In the genomic region with DNA sequence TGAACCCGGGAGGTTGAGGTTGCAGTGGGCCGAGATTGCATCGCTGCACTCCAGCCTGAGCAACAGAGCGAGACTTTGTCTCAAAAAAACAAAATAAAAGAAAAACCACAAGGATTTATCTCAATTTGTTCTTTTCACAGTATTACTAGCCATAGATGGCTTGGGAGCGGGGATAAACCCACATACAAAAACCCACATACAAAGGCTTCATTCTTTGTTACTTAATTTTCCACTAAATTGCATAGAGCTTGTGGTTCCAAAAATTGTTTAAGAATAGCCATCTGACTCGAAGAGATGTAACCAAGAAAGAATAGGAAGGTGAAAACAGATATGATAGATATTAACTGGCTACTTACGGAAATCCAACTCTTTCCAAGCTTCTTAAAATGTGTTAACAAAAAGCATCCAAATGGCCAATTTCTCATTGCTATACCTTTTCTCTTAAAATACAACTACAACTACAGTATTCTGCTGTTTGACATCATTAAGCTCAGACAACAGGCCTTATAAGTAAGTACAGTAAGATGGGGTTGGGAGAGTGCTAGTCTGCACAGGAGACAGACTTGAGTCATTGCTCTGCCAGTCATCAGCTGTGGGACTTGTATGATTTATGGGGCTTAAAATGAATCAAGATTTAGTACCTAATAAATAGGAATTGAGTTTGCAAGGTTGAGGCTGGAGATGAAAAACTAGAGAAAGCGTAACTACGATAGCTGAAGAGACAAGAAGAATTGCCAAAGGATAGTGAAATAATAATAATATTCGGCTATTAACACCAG, we compare ENCODE assay signal across 20 cellular contexts.
DNase-seq lines count a peak whose midpoint lies in the region; ATAC-seq lines count a peak whose summit lies in the region.
"Had no signal": no experiment of that assay in that cellular context is flagged by ENCODE, and none has a peak within 500 bp of the region (broad histone marks: within the 10 kb centered on the region; RNA-seq: fewer than 3 reads in every experiment).

No MANE protein-coding gene starts in this region.

- no peak overlapping the region for H2BK5ac ChIP-seq in neuronal stem cell (ENCODE audit: low read length)

- H3K4ac ChIP-seq in neuronal stem cell (ENCODE audit: low read length): no peak overlapping the region

- DNase-seq in EH (ENCODE audit: low read depth) (peak; percentile 51), M059J (ENCODE audit: low read depth) (peak; percentile 59), neuronal stem cell (ENCODE audit: low spot score) (no peak), NCI-H748 (lab: John Stamatoyannopoulos, UW; ENCODE audit: unreplicated experiment) (no peak), Right ventricle myocardium superior (no peak), NCI-H1436 (lab: John Stamatoyannopoulos, UW) (no peak)
- DNase-seq: activated CD8-positive, alpha-beta memory T cell treated with anti-CD3 and anti-CD28 coated beads for 24 hours; CD4-positive, alpha-beta T cell; cortex of kidney; DMS79; midbrain; NCI-H2171; NCI-H526 treated with DMSO at 0.1 percent for 48 hours; PC-3; stimulated activated CD8-positive, alpha-beta memory T cell treated with anti-CD3 and anti-CD28 coated beads, Interleukin-4, amount 100 ng/mL, for 48 hours; T-helper 9 cell had no signal

- WGBS in neuronal stem cell (ENCODE audit: extremely low coverage in 2 of 2, insufficient read length in 2 of 2, insufficient replicate concordance in 1 of 2), 2 donors: no CpG with 5 or more reads among the region's 10 CpGs

- no peaks in the 10 kb centered on the region for H3K79me1 ChIP-seq in neuronal stem cell (ENCODE audit: low read depth, low read length)

- no peak overlapping the region for H3K4me3 ChIP-seq in neuronal stem cell (ENCODE audit: low read length in 2 of 2)
- H3K4me3 ChIP-seq: gastroesophageal sphincter, vagina had no signal

- no peak overlapping the region for H3K4me2 ChIP-seq in neuronal stem cell (ENCODE audit: insufficient read depth, low read length, poor library complexity, severe bottlenecking)

- no peak overlapping the region for H3K18ac ChIP-seq in neuronal stem cell (ENCODE audit: low read length)

- H4K91ac ChIP-seq in neuronal stem cell (ENCODE audit: low read depth, low read length, poor library complexity): no peak overlapping the region

- no peak overlapping the region for H2BK15ac ChIP-seq in neuronal stem cell (ENCODE audit: low read length)

- H2AK5ac ChIP-seq in neuronal stem cell (ENCODE audit: low read depth, low read length): no peak overlapping the region

- H3K23ac ChIP-seq in neuronal stem cell (ENCODE audit: low read depth, low read length, poor library complexity): no peak overlapping the region

- no peak overlapping the region for H4K8ac ChIP-seq in neuronal stem cell (ENCODE audit: low read depth, low read length)

- ATAC-seq in esophagus mucosa (peak; percentile 38), GM18873 (IDR thresholded peaks at IDR 0.05; ENCODE audit: low FRiP score, unreplicated experiment) (no peak), Right ventricle myocardium superior (ENCODE audit: poor library complexity) (no peak)
- ATAC-seq: gastroesophageal sphincter, PC-3 had no signal

- peaks cover 0 to 3% of the 10 kb centered on the region in 2 donors for H3K9me3 ChIP-seq in neuronal stem cell (replicated peaks in 1 of 2; ENCODE audit: control insufficient read depth in 2 of 2, insufficient read depth in 1 of 2, low read depth in 1 of 2, low read length in 2 of 2)
- H3K9me3 ChIP-seq: gastroesophageal sphincter, vagina had no signal

- no peaks in the 10 kb centered on the region for H3K36me3 ChIP-seq in neuronal stem cell (replicated peaks in 1 of 2; ENCODE audit: control insufficient read depth in 2 of 2, insufficient read depth in 2 of 2, low read length in 2 of 2)
- H3K36me3 ChIP-seq: gastroesophageal sphincter, vagina had no signal

- H2BK12ac ChIP-seq in neuronal stem cell (ENCODE audit: low read length): no peak overlapping the region

- no peaks in the 10 kb centered on the region for H3K27me3 ChIP-seq in neuronal stem cell (ENCODE audit: control insufficient read depth in 3 of 3, insufficient read depth in 3 of 3, low read depth in 1 of 3, low read length in 3 of 3)
- H3K27me3 ChIP-seq: gastroesophageal sphincter, vagina had no signal

- peaks cover 8 to 27% of the 10 kb centered on the region in 2 donors for H3K4me1 ChIP-seq in neuronal stem cell (ENCODE audit: control insufficient read depth in 2 of 2, insufficient read depth in 1 of 2, low read depth in 1 of 2, low read length in 2 of 2)
- H3K4me1 ChIP-seq: gastroesophageal sphincter, vagina had no signal

- H3K9ac ChIP-seq in neuronal stem cell (ENCODE audit: low read depth, low read length, poor library complexity): no peak overlapping the region

- H3K14ac ChIP-seq in neuronal stem cell (ENCODE audit: low read length): no peak overlapping the region

- no peak overlapping the region for H2BK120ac ChIP-seq in neuronal stem cell (ENCODE audit: low read depth, low read length)

- intact Hi-C loops in Right ventricle myocardium superior (cut with DNase I): no loop called here

- H3K27ac ChIP-seq in neuronal stem cell (replicated peaks; ENCODE audit: low read length): peak overlapping the region; percentile 47
- H3K27ac ChIP-seq: gastroesophageal sphincter, vagina had no signal

- H2AFZ ChIP-seq in neuronal stem cell (ENCODE audit: low read length): no peak overlapping the region

Comparison
In these comparisons a context has a peak if more than half of its experiments do, and no peak if none do; other contexts are left out.
1. DNase-seq: peak in EH (single experiment) and M059J (single experiment); none in neuronal stem cell (single experiment), NCI-H748 (single experiment), Right ventricle myocardium superior (single experiment) and NCI-H1436 (single experiment).